25 cellular contexts compared by ENCODE assay signal in the genomic region with DNA sequence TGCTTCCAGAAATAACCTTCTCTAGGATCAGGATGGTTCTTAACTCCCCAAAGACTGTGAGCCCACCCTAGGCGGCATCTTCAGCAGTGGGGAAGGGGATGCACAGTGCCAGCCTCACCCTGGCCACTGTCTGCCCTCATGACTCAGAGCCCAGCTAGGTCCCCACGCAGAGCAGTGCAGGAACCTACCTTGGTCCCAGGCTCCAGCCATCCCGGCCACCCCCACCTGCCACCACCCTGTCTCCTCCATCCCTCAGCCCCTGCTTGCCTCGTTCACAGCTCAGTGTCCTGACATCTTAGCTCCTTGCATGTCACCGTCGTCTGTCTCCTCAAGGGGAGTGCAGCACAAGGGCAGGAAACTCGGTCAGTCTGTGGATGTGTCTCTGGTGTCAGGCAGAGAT. TPM values are rescaled to one million over a fixed set of nuclear protein-coding genes. Genes with fewer than 3 reads are reported as not detected.
"Had no signal": no experiment of that assay in that cellular context is flagged by ENCODE, and none has a peak within 500 bp of the region (broad histone marks: within the 10 kb centered on the region; RNA-seq: fewer than 3 reads in every experiment).

No MANE protein-coding gene starts in this region.

- H3K9ac ChIP-seq: SK-N-SH had no signal

- H3K4me2 ChIP-seq: SK-N-SH had no signal

- H3K36me3 ChIP-seq: MG63 had no signal

- H3K4me3 ChIP-seq: MG63 had no signal

- ATAC-seq: Panc1, PC-3 had no signal

- H3K27ac ChIP-seq: RWPE1 had no signal

- H3K27me3 ChIP-seq: MG63 had no signal

- H3K9me3 ChIP-seq: MG63, SK-N-SH had no signal

- DNase-seq: Karpas-422, KG1, MG63, NCI-H1092, NCI-H1105 treated with DMSO at 0.1 percent for 48 hours, NCI-H1417 treated with DMSO at 0.1 percent for 48 hours, NCI-H146, NCI-H1694 treated with DMSO at 0.1 percent for 48 hours, NCI-H1930, NCI-H2081, NCI-H2107, NCI-H2227 treated with DMSO at 0.1 percent for 48 hours, NCI-H446, NCI-H510A, NCI-H524 treated with DMSO at 0.1 percent for 48 hours, NCI-H69, NCI-H774, PC-3, SHP77, SK-N-SH had no signal

RNA-seq across cellular contexts. Expression of a gene that starts 16.1 kb away (rescaled TPM):
- total RNA-seq: HT-29, OCI-LY7, PC-3, SK-MEL-5 had no signal
- polyA plus RNA-seq: SK-N-SH had no signal

RNA-seq across cellular contexts. Expression of a gene that starts 19.0 kb away (rescaled TPM):
- total RNA-seq: HT-29, OCI-LY7, PC-3, SK-MEL-5 had no signal
- polyA plus RNA-seq: SK-N-SH had no signal

RNA-seq across cellular contexts. Expression of a gene that starts 22.5 kb away (rescaled TPM):
- total RNA-seq: HT-29, OCI-LY7, PC-3, SK-MEL-5 had no signal
- polyA plus RNA-seq: SK-N-SH had no signal

RNA-seq across cellular contexts. Expression of a gene that starts 29.0 kb away (rescaled TPM):
- total RNA-seq: HT-29, OCI-LY7, PC-3, SK-MEL-5 had no signal
- polyA plus RNA-seq: SK-N-SH had no signal

RNA-seq across cellular contexts. Expression of a gene that starts 38.0 kb away (rescaled TPM):
- total RNA-seq: HT-29, OCI-LY7, PC-3, SK-MEL-5 had no signal
